8 cellular contexts compared by ENCODE assay signal in the genomic region with DNA sequence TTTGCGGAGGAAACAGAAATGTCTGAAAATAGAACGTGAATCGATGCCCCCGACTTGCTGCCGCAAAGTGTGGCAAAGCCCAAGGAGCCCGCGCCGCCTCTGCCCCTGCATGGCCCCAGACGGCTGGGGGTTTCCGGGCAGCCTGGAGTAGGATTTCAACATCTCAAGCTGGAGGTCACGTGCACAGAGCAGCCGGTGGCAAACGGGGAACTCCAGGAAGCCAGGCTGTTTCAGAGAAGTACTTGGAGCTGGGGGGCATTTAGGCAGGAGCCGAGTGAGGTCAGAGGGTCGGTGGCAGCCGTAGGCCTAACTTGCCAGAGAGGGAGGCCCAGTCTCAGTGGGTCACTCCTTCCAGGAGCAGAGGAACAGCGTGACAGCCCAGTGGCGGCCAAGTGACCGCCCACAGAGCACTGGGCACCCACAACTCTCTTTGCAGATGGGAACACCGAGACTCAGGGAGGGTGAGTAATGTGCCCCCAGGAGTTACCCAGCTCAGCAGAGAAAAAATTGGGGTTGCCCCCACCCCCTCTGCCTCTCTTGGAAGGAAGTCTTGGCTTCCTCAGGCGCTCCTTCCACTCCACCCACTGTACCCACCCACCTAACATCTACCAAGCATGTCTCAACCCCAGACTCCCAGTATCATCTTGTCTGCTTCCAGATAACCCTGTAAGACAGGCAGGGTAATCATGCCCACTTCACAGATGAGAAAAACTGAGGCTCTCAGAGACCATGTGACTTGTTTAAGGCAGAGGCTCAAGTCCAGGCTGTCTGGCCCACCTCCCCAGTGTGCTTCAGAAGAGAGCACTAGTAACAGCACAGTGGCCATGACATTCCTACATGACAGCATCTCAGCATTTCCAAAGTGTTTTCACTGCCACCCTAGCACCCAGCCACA.
A peak's percentile ranks its signal among the peaks of the same experiment; 100 is the strongest.
DNase-seq lines count a peak whose midpoint lies in the region; ATAC-seq and TF ChIP-seq lines count a peak whose summit lies in the region.

No MANE protein-coding gene starts in this region.

- in situ Hi-C loops in GM13977 (cut with MboI; ENCODE audit: low pct_unique_long_range_greater_than_20kb, low sequenced_read_pairs, unreplicated experiment) = no loop called here

- TF ChIP-seq CTCF in GM13977 (IDR thresholded peaks at IDR 0.05; ENCODE audit: extremely low read depth, insufficient read depth, missing control alignments) (no peak), ascending aorta (IDR thresholded peaks at IDR 0.05) (no peak), GM23338 (conservative IDR thresholded peaks at IDR 0.05; ENCODE audit: low read depth in 2 of 2) (no peak), endothelial cell (IDR thresholded peaks at IDR 0.05; ENCODE audit: unreplicated experiment) (no peak)

- H3F3A ChIP-seq in GM23338 (replicated peaks; ENCODE audit: low read depth) = no peaks in the 10 kb centered on the region

- H3K9me3 Mint-ChIP-seq in GM23338 (no peaks in the 10 kb centered on the region), endothelial cell (ENCODE audit: unreplicated experiment) (no peaks in the 10 kb centered on the region)

- no peak overlapping the region for H2AFZ ChIP-seq in GM23338

- peak overlapping the region; percentile 7 to 33 for H3K27ac ChIP-seq in ascending aorta
- no peak overlapping the region for H3K27ac ChIP-seq in GM23338 (ENCODE audit: low read depth)

- H3K4me3 ChIP-seq in ascending aorta (no peak overlapping the region), GM23338 (no peak overlapping the region)

- peaks cover 2% of the 10 kb centered on the region for H3K27me3 Mint-ChIP-seq in GM23338 (ENCODE audit: insufficient read depth, low read depth, poor library complexity)
- peaks cover 7% of the 10 kb centered on the region for H3K27me3 Mint-ChIP-seq in endothelial cell (ENCODE audit: unreplicated experiment)

- ATAC-seq in HG03108 (IDR thresholded peaks at IDR 0.05; ENCODE audit: unreplicated experiment) (peak; percentile 50), left colon (peak; percentile 45), GM23338 (no peak)

- H3K36me3 ChIP-seq in ascending aorta = no peaks in the 10 kb centered on the region
- H3K36me3 ChIP-seq in GM23338 (ENCODE audit: insufficient read depth) = no peaks in the 10 kb centered on the region

- no peaks in the 10 kb centered on the region for H3K79me2 ChIP-seq in GM23338 (replicated peaks; ENCODE audit: insufficient read depth)

- no peaks in the 10 kb centered on the region for H3K27me3 ChIP-seq in ascending aorta
- H3K27me3 ChIP-seq in GM23338 (ENCODE audit: insufficient read depth) = no peaks in the 10 kb centered on the region

- H3K4me1 ChIP-seq in ascending aorta (no peaks in the 10 kb centered on the region), GM23338 (ENCODE audit: insufficient read depth) (no peaks in the 10 kb centered on the region)

- intact Hi-C loops in ascending aorta (cut with DNase I) (no loop called here), left colon (cut with DNase I, micrococcal nuclease) (no loop called here)

- H4K20me1 ChIP-seq in GM23338 (replicated peaks; ENCODE audit: insufficient read depth) = no peaks in the 10 kb centered on the region

- no peaks in the 10 kb centered on the region for H3K9me3 ChIP-seq in ascending aorta

- H3K36me3 Mint-ChIP-seq in GM23338 (ENCODE audit: low read depth) = no peaks in the 10 kb centered on the region
- no peaks in the 10 kb centered on the region for H3K36me3 Mint-ChIP-seq in endothelial cell (ENCODE audit: low read depth, unreplicated experiment)

- DNase-seq in GM13977 (ENCODE audit: low spot score) (peak; percentile 58), T-helper 22 cell (ENCODE audit: low read depth) (peak; percentile 38), ascending aorta (ENCODE audit: low spot score in 2 of 2) (peak; percentile 66 to 88), left colon (peak; percentile 66 to 72), GM23338 (ENCODE audit: low spot score) (no peak), endothelial cell (ENCODE audit: low spot score) (no peak)
- peak; percentile 77 to 79 (median 79) for DNase-seq in stimulated activated CD4-positive, alpha-beta T cell treated with anti-CD3 and anti-CD28 coated beads, TNF-alpha, amount 100 ng/mL, for 4 hours (ENCODE audit: low read depth in 3 of 3)

- no peaks in the 10 kb centered on the region for H3K9me2 ChIP-seq in GM23338 (ENCODE audit: insufficient read depth)

- no peak overlapping the region for H3K4me2 ChIP-seq in GM23338

- H3K4me3 Mint-ChIP-seq in GM23338 (no peak overlapping the region), endothelial cell (ENCODE audit: unreplicated experiment) (no peak overlapping the region)

- H3K4me1 Mint-ChIP-seq in GM23338 (peaks cover 5% of the 10 kb centered on the region), endothelial cell (ENCODE audit: unreplicated experiment) (peaks cover 13% of the 10 kb centered on the region)

- H3K27ac Mint-ChIP-seq in GM23338 = no peak overlapping the region; the same call in 1 of the 2 replicates
- H3K27ac Mint-ChIP-seq in endothelial cell (ENCODE audit: unreplicated experiment) = no peak overlapping the region

TF ChIP-seq in GM23338, 12 proteins besides CTCF, POLR2A, EP300 and RAD21 (continues in another document):
- no peak for TF ChIP-seq EZH2 (IDR thresholded peaks at IDR 0.05; ENCODE audit: low read depth, unreplicated experiment)
- TF ChIP-seq JUNB (IDR thresholded peaks at IDR 0.05; ENCODE audit: unreplicated experiment) = no peak
- no peak for TF ChIP-seq ZNF114 (CRISPR knock-in tag; IDR thresholded peaks at IDR 0.05)
- TF ChIP-seq POLR2AphosphoS5 (IDR thresholded peaks at IDR 0.05; ENCODE audit: low read depth) = no peak
- no peak for TF ChIP-seq NANOG (IDR thresholded peaks at IDR 0.05; ENCODE audit: borderline replicate concordance)
- no peak for TF ChIP-seq REST (IDR thresholded peaks at IDR 0.05; ENCODE audit: unreplicated experiment)
- TF ChIP-seq, protein P1, sequence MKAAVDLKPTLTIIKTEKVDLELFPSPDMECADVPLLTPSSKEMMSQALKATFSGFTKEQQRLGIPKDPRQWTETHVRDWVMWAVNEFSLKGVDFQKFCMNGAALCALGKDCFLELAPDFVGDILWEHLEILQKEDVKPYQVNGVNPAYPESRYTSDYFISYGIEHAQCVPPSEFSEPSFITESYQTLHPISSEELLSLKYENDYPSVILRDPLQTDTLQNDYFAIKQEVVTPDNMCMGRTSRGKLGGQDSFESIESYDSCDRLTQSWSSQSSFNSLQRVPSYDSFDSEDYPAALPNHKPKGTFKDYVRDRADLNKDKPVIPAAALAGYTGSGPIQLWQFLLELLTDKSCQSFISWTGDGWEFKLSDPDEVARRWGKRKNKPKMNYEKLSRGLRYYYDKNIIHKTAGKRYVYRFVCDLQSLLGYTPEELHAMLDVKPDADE (IDR thresholded peaks at IDR 0.05) = no peak
- no peak for TF ChIP-seq EZH2phosphoT487 (IDR thresholded peaks at IDR 0.05; ENCODE audit: unreplicated experiment)
- TF ChIP-seq STAT1 (IDR thresholded peaks at IDR 0.05; ENCODE audit: unreplicated experiment) = no peak

Comparison
In these comparisons a context has a peak if more than half of its experiments do, and no peak if none do; other contexts are left out.
1. DNase-seq: peak in GM13977 (single experiment), T-helper 22 cell (single experiment), ascending aorta (2 of 2), left colon (2 of 2) and stimulated activated CD4-positive, alpha-beta T cell treated with anti-CD3 and anti-CD28 coated beads, TNF-alpha, amount 100 ng/mL, for 4 hours (3 of 3); none in GM23338 (single experiment) and endothelial cell (single experiment).